ENCODE assay signal across 22 cellular contexts in genomic region chr9:16121168-16121567, GRCh38.
"Had no signal": no experiment of that assay in that cellular context is flagged by ENCODE, and none has a peak within 500 bp of the region (broad histone marks: within the 10 kb centered on the region; RNA-seq: fewer than 3 reads in every experiment).

No MANE protein-coding gene starts in this region.

- DNase-seq: activated CD4-positive, alpha-beta memory T cell treated with anti-CD3 and anti-CD28 coated beads, Interleukin-2, amount 10 ng/mL, durations not matched to agents 7 days and 5 days; activated CD4-positive, alpha-beta T cell treated with anti-CD3 and anti-CD28 coated beads for 48 hours; activated effector memory CD4-positive, alpha-beta T cell treated with Interleukin-2 at 50 U/mL for 16 hours; activated naive CD4-positive, alpha-beta T cell treated with anti-CD3 and anti-CD28 coated beads for 36 hours; activated T-cell treated with anti-CD3 and anti-CD28 coated beads, Interleukin-2, amount 50 U/mL, for 72 hours; amygdala; immature natural killer cell; left lung; pancreas; psoas muscle; right cardiac atrium; small intestine; stimulated activated CD4-positive, alpha-beta T cell treated with anti-CD3 and anti-CD28 coated beads, Interleukin-2, amount 100 ng/mL, for 24 hours; T1000; testis; trophoblast cell had no signal

- H3K9me3 ChIP-seq: left lung, pancreas, psoas muscle, testis, vagina had no signal

- H3K4me1 Mint-ChIP-seq: activated CD4-positive, alpha-beta memory T cell treated with anti-CD3 and anti-CD28 coated beads, Interleukin-2, amount 10 ng/mL, durations not matched to agents 7 days and 5 days; immature natural killer cell; stimulated activated memory B cell treated with anti-CD40 and anti-IgM and Interleukin-4, amounts not matched to agents 10 μg/mL and 1 μg/mL and 100 μg/mL, for 72 hours had no signal

- H3K27me3 Mint-ChIP-seq: activated CD4-positive, alpha-beta memory T cell treated with anti-CD3 and anti-CD28 coated beads, Interleukin-2, amount 10 ng/mL, durations not matched to agents 7 days and 5 days; naive thymus-derived CD8-positive, alpha-beta T cell; stimulated activated memory B cell treated with anti-CD40 and anti-IgM and Interleukin-4, amounts not matched to agents 10 μg/mL and 1 μg/mL and 100 μg/mL, for 72 hours had no signal

- H3K4me1 ChIP-seq: left lung, pancreas, psoas muscle, vagina had no signal

- H3K9me3 Mint-ChIP-seq: activated CD4-positive, alpha-beta memory T cell treated with anti-CD3 and anti-CD28 coated beads, Interleukin-2, amount 10 ng/mL, durations not matched to agents 7 days and 5 days; activated naive CD4-positive, alpha-beta T cell treated with anti-CD3 and anti-CD28 coated beads for 36 hours had no signal

- H3K27me3 ChIP-seq: cardiac muscle cell, left lung, pancreas, testis, vagina had no signal

- H3K4me3 ChIP-seq: cardiac muscle cell, left lung, lung, pancreas, psoas muscle, testis, vagina had no signal

- H3K27ac ChIP-seq: cardiac muscle cell, epithelial cell of prostate, left lung, pancreas, psoas muscle, testis, vagina had no signal

- H3K36me3 ChIP-seq: cardiac muscle cell, left lung, pancreas, vagina had no signal

- H3K36me3 Mint-ChIP-seq: immature natural killer cell; naive thymus-derived CD8-positive, alpha-beta T cell; stimulated activated memory B cell treated with anti-CD40 and anti-IgM and Interleukin-4, amounts not matched to agents 10 μg/mL and 1 μg/mL and 100 μg/mL, for 72 hours had no signal

- H3K4me3 Mint-ChIP-seq: activated CD4-positive, alpha-beta memory T cell treated with anti-CD3 and anti-CD28 coated beads, Interleukin-2, amount 10 ng/mL, durations not matched to agents 7 days and 5 days; activated naive CD4-positive, alpha-beta T cell treated with anti-CD3 and anti-CD28 coated beads for 36 hours; activated T-cell treated with anti-CD3 and anti-CD28 coated beads, Interleukin-2, amount 50 U/mL, for 72 hours; immature natural killer cell; stimulated activated memory B cell treated with anti-CD40 and anti-IgM and Interleukin-4, amounts not matched to agents 10 μg/mL and 1 μg/mL and 100 μg/mL, for 72 hours had no signal

- H3K27ac Mint-ChIP-seq: activated CD4-positive, alpha-beta memory T cell treated with anti-CD3 and anti-CD28 coated beads, Interleukin-2, amount 10 ng/mL, durations not matched to agents 7 days and 5 days; activated naive CD4-positive, alpha-beta T cell treated with anti-CD3 and anti-CD28 coated beads for 36 hours; activated T-cell treated with anti-CD3 and anti-CD28 coated beads, Interleukin-2, amount 50 U/mL, for 72 hours; immature natural killer cell; naive thymus-derived CD8-positive, alpha-beta T cell; stimulated activated memory B cell treated with anti-CD40 and anti-IgM and Interleukin-4, amounts not matched to agents 10 μg/mL and 1 μg/mL and 100 μg/mL, for 72 hours had no signal

- FAIRE-seq: pancreas, small intestine had no signal

- ATAC-seq: activated T-cell treated with anti-CD3 and anti-CD28 coated beads, Interleukin-2, amount 50 U/mL, for 72 hours; left lung; pancreas; psoas muscle; right cardiac atrium had no signal
